Comparison of ENCODE assay signal across 8 cellular contexts in genomic region chr20:62641749-62642665, GRCh38. TPM values are rescaled to one million over a fixed set of nuclear protein-coding genes. Genes with fewer than 3 reads are reported as not detected.
DNase-seq lines count a peak whose midpoint lies in the region; ATAC-seq and TF ChIP-seq lines count a peak whose summit lies in the region.

Gene SLCO4A1 (plus strand): TSS chr20:62642503. CDS start chr20:62656455, 13,952 bp downstream.

- peak within 1 kb of the TSS; percentile 77 for H3K4me3 ChIP-seq in LNCaP clone FGC (ENCODE audit: low read depth, low read length)
- peak within 1 kb of the TSS; percentile 91 for H3K4me3 ChIP-seq in SK-N-MC
- peak within 1 kb of the TSS; percentile 52 for H3K4me3 ChIP-seq in parathyroid adenoma (ENCODE audit: low read depth, low read length)
- H3K4me3 ChIP-seq in upper lobe of right lung: peak within 1 kb of the TSS; percentile 59

- no peak within 1 kb of the TSS for H3K27ac Mint-ChIP-seq in activated naive CD4-positive, alpha-beta T cell treated with anti-CD3 and anti-CD28 coated beads for 36 hours

- no peaks in the 10 kb centered on the region for H3K36me3 ChIP-seq in SK-N-MC (ENCODE audit: insufficient read depth, low read length)
- no peaks in the 10 kb centered on the region for H3K36me3 ChIP-seq in parathyroid adenoma (ENCODE audit: control insufficient read depth, insufficient read depth, low read length)
- no peaks in the 10 kb centered on the region for H3K36me3 ChIP-seq in upper lobe of right lung

- peaks cover 10% of the 10 kb centered on the region for H3K4me1 Mint-ChIP-seq in activated naive CD4-positive, alpha-beta T cell treated with anti-CD3 and anti-CD28 coated beads for 36 hours (ENCODE audit: low read depth)

- peak; percentile 49 for ATAC-seq in GM21737 (IDR thresholded peaks at IDR 0.05; ENCODE audit: unreplicated experiment)
- ATAC-seq in Right ventricle myocardium inferior: peak; percentile 79
- ATAC-seq in upper lobe of right lung: peak; percentile 87

- peak within 1 kb of the TSS; percentile 78 for H3K9ac ChIP-seq in SK-N-MC (ENCODE audit: insufficient read length)
- no peak within 1 kb of the TSS for H3K9ac ChIP-seq in parathyroid adenoma

- H3K4me1 ChIP-seq in parathyroid adenoma: peaks cover 29% of the 10 kb centered on the region
- peaks cover 12% of the 10 kb centered on the region for H3K4me1 ChIP-seq in upper lobe of right lung

- H2AFZ ChIP-seq in parathyroid adenoma: peak within 1 kb of the TSS; percentile 85

- H3K9me3 Mint-ChIP-seq in activated naive CD4-positive, alpha-beta T cell treated with anti-CD3 and anti-CD28 coated beads for 36 hours: no peaks in the 10 kb centered on the region

- intact Hi-C loops in activated naive CD4-positive, alpha-beta T cell treated with anti-CD3 and anti-CD28 coated beads for 36 hours (cut with micrococcal nuclease): loop anchor here (1.0 to 5.0 kb wide), 6 partner anchors 9 to 152 kb away; no protein-coding TSS in a partner anchor
- intact Hi-C loops in Right ventricle myocardium inferior (cut with DNase I): loop anchor here (2.0 kb wide), 1 partner anchor 17 kb away; no protein-coding TSS in a partner anchor
- intact Hi-C loops in upper lobe of right lung (cut with DNase I): no loop called here

- H3K27me3 ChIP-seq in parathyroid adenoma (ENCODE audit: control insufficient read depth, insufficient read depth, low read length): no peaks in the 10 kb centered on the region
- H3K27me3 ChIP-seq in upper lobe of right lung: peaks cover 36% of the 10 kb centered on the region

- H3K79me2 ChIP-seq in parathyroid adenoma: peaks cover 29% of the 10 kb centered on the region

- CTCF ChIA-PET in activated naive CD4-positive, alpha-beta T cell treated with anti-CD3 and anti-CD28 coated beads for 36 hours (lab: Charles Lee): interaction anchor here (0.9 to 3.1 kb wide), 6 partner anchors 10 to 259 kb away, joined by 3 to 12 read pairs (median 3); no protein-coding TSS in a partner anchor

- peak within 1 kb of the TSS; percentile 86 for H3K4me2 ChIP-seq in parathyroid adenoma (ENCODE audit: low read length)

- no peak for TF ChIP-seq CTCF in LNCaP clone FGC (IDR thresholded peaks at IDR 0.05; ENCODE audit: control insufficient read depth, extremely low read depth, insufficient read depth)
- peak; percentile 16 for TF ChIP-seq CTCF in parathyroid adenoma (IDR thresholded peaks at IDR 0.05)
- TF ChIP-seq CTCF in upper lobe of right lung (IDR thresholded peaks at IDR 0.05): no peak

- H3K4me3 Mint-ChIP-seq in activated naive CD4-positive, alpha-beta T cell treated with anti-CD3 and anti-CD28 coated beads for 36 hours: peak within 1 kb of the TSS; percentile 87

- H3K27me3 Mint-ChIP-seq in activated naive CD4-positive, alpha-beta T cell treated with anti-CD3 and anti-CD28 coated beads for 36 hours (ENCODE audit: low read depth): peaks cover 1% of the 10 kb centered on the region

- DNase-seq in DMS114 treated with DMSO at 0.1 percent for 48 hours (lab: John Stamatoyannopoulos, UW; ENCODE audit: unreplicated experiment) (peak; percentile 41), LNCaP clone FGC (ENCODE audit: low read depth) (no peak), SK-N-MC (ENCODE audit: low read depth, low spot score) (no peak), Right ventricle myocardium inferior (ENCODE audit: missing footprints) (peak; percentile 91), upper lobe of right lung (peak; percentile 82)
- peak; percentile 87 for DNase-seq in activated naive CD4-positive, alpha-beta T cell treated with anti-CD3 and anti-CD28 coated beads for 36 hours

- H3K36me3 Mint-ChIP-seq in activated naive CD4-positive, alpha-beta T cell treated with anti-CD3 and anti-CD28 coated beads for 36 hours (ENCODE audit: low read depth): peaks cover 2% of the 10 kb centered on the region

- H3K9me3 ChIP-seq in SK-N-MC (ENCODE audit: low read depth, low read length): no peaks in the 10 kb centered on the region
- no peaks in the 10 kb centered on the region for H3K9me3 ChIP-seq in parathyroid adenoma (ENCODE audit: control insufficient read depth, low read length)
- no peaks in the 10 kb centered on the region for H3K9me3 ChIP-seq in upper lobe of right lung

- no peak within 1 kb of the TSS for H3K27ac ChIP-seq in SK-N-MC
- H3K27ac ChIP-seq in parathyroid adenoma: peak within 1 kb of the TSS; percentile 79
- peak within 1 kb of the TSS; percentile 77 for H3K27ac ChIP-seq in upper lobe of right lung

RNA-seq across cellular contexts. Expression of gene SLCO4A1, which starts in this region (rescaled TPM):
- 10 to 100 TPM; 22.4 to 22.6 TPM for total RNA-seq in activated naive CD4-positive, alpha-beta T cell treated with anti-CD3 and anti-CD28 coated beads for 36 hours
- total RNA-seq in Right ventricle myocardium inferior (15.5 TPM), upper lobe of right lung (63.3 TPM)

Comparison
In these comparisons a context has a peak if more than half of its experiments do, and no peak if none do; other contexts are left out.
1. DNase-seq: peak in DMS114 treated with DMSO at 0.1 percent for 48 hours (single experiment), activated naive CD4-positive, alpha-beta T cell treated with anti-CD3 and anti-CD28 coated beads for 36 hours (single experiment), Right ventricle myocardium inferior (single experiment) and upper lobe of right lung (single experiment); none in LNCaP clone FGC (single experiment) and SK-N-MC (single experiment).
2. Peak in every context shown above with its lines, with median percentiles within 50 percentile points of each other: ATAC-seq and H3K4me3 ChIP-seq.